16 cellular contexts compared by ENCODE assay signal in the genomic region with DNA sequence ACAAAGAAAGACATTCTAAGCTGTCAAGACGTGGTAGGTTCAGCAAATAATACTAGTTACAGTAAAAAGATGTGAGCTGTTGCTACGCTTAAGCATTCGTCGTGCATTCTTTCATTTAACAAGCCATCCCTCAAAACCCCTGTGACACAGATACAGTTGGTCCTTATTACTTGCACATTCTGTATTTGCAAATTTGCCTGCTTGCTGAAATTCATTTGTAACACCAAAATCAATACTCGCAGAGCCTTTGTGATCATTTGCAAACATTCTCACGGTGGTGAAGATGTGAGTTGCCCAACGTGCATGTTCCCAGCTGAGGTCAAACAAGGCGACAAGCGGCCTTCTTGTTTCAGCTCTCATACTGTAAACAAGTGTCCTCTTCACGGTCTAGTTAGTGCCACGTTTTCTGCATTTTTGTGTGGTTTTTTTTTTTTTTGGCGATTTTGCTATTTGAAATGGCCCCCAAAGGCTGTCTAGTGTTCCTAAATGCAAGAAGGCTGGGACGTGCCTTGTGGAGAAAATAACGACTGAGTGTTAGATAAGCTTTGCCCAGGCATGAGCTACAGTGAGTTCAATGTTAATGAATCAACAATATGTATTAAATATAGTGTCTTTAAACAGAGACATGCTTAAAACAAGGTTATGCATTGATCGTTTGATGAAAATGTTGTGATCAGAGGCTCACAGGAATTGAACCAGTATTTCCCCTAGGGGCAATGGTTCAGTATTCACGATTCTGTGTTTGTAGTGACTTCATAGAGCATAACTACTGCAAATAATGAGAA.
A peak's percentile ranks its signal among the peaks of the same experiment; 100 is the strongest.
DNase-seq lines count a peak whose midpoint lies in the region; ATAC-seq and TF ChIP-seq lines count a peak whose summit lies in the region.
"Had no signal": no experiment of that assay in that cellular context is flagged by ENCODE, and none has a peak within 500 bp of the region (broad histone marks: within the 10 kb centered on the region; RNA-seq: fewer than 3 reads in every experiment).

No MANE protein-coding gene starts in this region.

- peak; percentile 10 for DNase-seq in NCI-H774 (lab: John Stamatoyannopoulos, UW)
- DNase-seq in fibroblast of peridontal ligament (ENCODE audit: extremely low read depth): peak; percentile 25
- DNase-seq in omental fat pad (ENCODE audit: low spot score): no peak
- DNase-seq in midbrain (lab: John Stamatoyannopoulos, UW): no peak
- DNase-seq: CD4-positive, alpha-beta memory T cell; NCI-H1417 treated with DMSO at 0.1 percent for 48 hours; NCI-H2081; NCI-H226; NCI-H526 treated with DMSO at 0.1 percent for 48 hours; NK-92 treated with Interleukin-12 subunit alpha and Interleukin-12 subunit beta, amount 100 ng/mL, for 24 hours; OCI-M1; RPMI8226 had no signal

- H4K20me1 ChIP-seq in BLaER1: no peaks in the 10 kb centered on the region

- H3K4me2 ChIP-seq in BLaER1 (peak overlapping the region; percentile 71), parathyroid adenoma (ENCODE audit: low read length) (peak overlapping the region; percentile 29)

- H3K4me3 ChIP-seq in BLaER1 (no peak overlapping the region), parathyroid adenoma (ENCODE audit: low read depth, low read length) (no peak overlapping the region)

- H3K9ac ChIP-seq in BLaER1 (no peak overlapping the region), parathyroid adenoma (no peak overlapping the region)

- ATAC-seq in HG02610 (IDR thresholded peaks at IDR 0.05; ENCODE audit: unreplicated experiment): no peak
- ATAC-seq in omental fat pad (ENCODE audit: low FRiP score): no peak
- ATAC-seq in HG03159 (IDR thresholded peaks at IDR 0.05; ENCODE audit: unreplicated experiment): no peak

- H3K4me1 ChIP-seq in BLaER1 (peaks cover 42% of the 10 kb centered on the region), parathyroid adenoma (peaks cover 13% of the 10 kb centered on the region)

- TF ChIP-seq CTCF in parathyroid adenoma (IDR thresholded peaks at IDR 0.05) (no peak), omental fat pad (IDR thresholded peaks at IDR 0.05) (no peak)

- H3K27me3 ChIP-seq in BLaER1: no peaks in the 10 kb centered on the region
- no peaks in the 10 kb centered on the region for H3K27me3 ChIP-seq in parathyroid adenoma (ENCODE audit: control insufficient read depth, insufficient read depth, low read length)

- H3K36me3 ChIP-seq in BLaER1 (no peaks in the 10 kb centered on the region), parathyroid adenoma (ENCODE audit: control insufficient read depth, insufficient read depth, low read length) (no peaks in the 10 kb centered on the region)

- no peaks in the 10 kb centered on the region for H3K9me3 ChIP-seq in BLaER1
- H3K9me3 ChIP-seq in parathyroid adenoma (ENCODE audit: control insufficient read depth, low read length): no peaks in the 10 kb centered on the region

- H3K27ac ChIP-seq in BLaER1: peak overlapping the region; percentile 62
- H3K27ac ChIP-seq in parathyroid adenoma: no peak overlapping the region

- no peak overlapping the region for H2AFZ ChIP-seq in parathyroid adenoma

- H3K79me2 ChIP-seq in parathyroid adenoma: no peaks in the 10 kb centered on the region

Comparison
In these comparisons a context has a peak if more than half of its experiments do, and no peak if none do; other contexts are left out.
1. DNase-seq: peak in NCI-H774 (single experiment) and fibroblast of peridontal ligament (single experiment); none in omental fat pad (single experiment) and midbrain (single experiment).